In genomic region chr1:184905601-184906322, GRCh38 we compare ENCODE assay signal across 1 cellular context.
TF ChIP-seq lines count a peak whose summit lies in the region.

No MANE protein-coding gene starts in this region.

TF ChIP-seq in HepG2, 621 proteins besides CTCF, POLR2A, EP300 and RAD21 (continued from another document):
- TF ChIP-seq MEF2D (CRISPR knock-in tag; IDR thresholded peaks at IDR 0.05) (no peak), SOX13 (IDR thresholded peaks at IDR 0.05) (no peak), SOX13 (CRISPR knock-in tag; conservative IDR thresholded peaks at IDR 0.05 in 1 of 2, IDR thresholded peaks at IDR 0.05 in 1 of 2) (peak in 1 of 2 experiments; percentile 75; a peak in 2 of 4 replicates), FOXO1 (CRISPR knock-in tag; IDR thresholded peaks at IDR 0.05) (no peak), NFIC (IDR thresholded peaks at IDR 0.05; ENCODE audit: low read length) (peak; percentile 73), ZC3H4 (CRISPR knock-in tag; IDR thresholded peaks at IDR 0.05; ENCODE audit: borderline replicate concordance) (no peak), ZNF850 (CRISPR knock-in tag; conservative IDR thresholded peaks at IDR 0.05) (no peak), ZNF703 (CRISPR knock-in tag; IDR thresholded peaks at IDR 0.05; ENCODE audit: borderline replicate concordance) (no peak), TMF1 (CRISPR knock-in tag; IDR thresholded peaks at IDR 0.05; ENCODE audit: low read depth) (no peak), GZF1 (CRISPR knock-in tag; IDR thresholded peaks at IDR 0.05) (no peak), ZNF24 (IDR thresholded peaks at IDR 0.05) (0 out of 2 replicates have a peak, but pooled peaks have one; percentile 54), GRHL1 (CRISPR knock-in tag; conservative IDR thresholded peaks at IDR 0.05) (no peak), GFI1 (CRISPR knock-in tag; IDR thresholded peaks at IDR 0.05; ENCODE audit: borderline replicate concordance) (0 out of 2 replicates have a peak, but pooled peaks have one; percentile 31), TEAD3 (CRISPR knock-in tag; optimal IDR thresholded peaks at IDR 0.05; ENCODE audit: borderline replicate concordance) (no peak), POLR2AphosphoS5 (IDR thresholded peaks at IDR 0.05; ENCODE audit: low read depth, low read length) (no peak), SP4 (CRISPR knock-in tag; IDR thresholded peaks at IDR 0.05) (no peak), ZNF570 (CRISPR knock-in tag; IDR thresholded peaks at IDR 0.05; ENCODE audit: borderline replicate concordance) (no peak), KDM2A (CRISPR knock-in tag; IDR thresholded peaks at IDR 0.05; ENCODE audit: borderline replicate concordance, low read depth) (no peak), ZNF788 (CRISPR knock-in tag; IDR thresholded peaks at IDR 0.05; ENCODE audit: borderline replicate concordance) (no peak), ZBTB1 (CRISPR knock-in tag; IDR thresholded peaks at IDR 0.05; ENCODE audit: borderline replicate concordance) (no peak), ZNF230 (CRISPR knock-in tag; IDR thresholded peaks at IDR 0.05) (no peak), ATAD3A (CRISPR knock-in tag; IDR thresholded peaks at IDR 0.05) (no peak), GATAD2A (CRISPR knock-in tag; IDR thresholded peaks at IDR 0.05) (0 out of 2 replicates have a peak, but pooled peaks have one; percentile 30), GTF3A (CRISPR knock-in tag; conservative IDR thresholded peaks at IDR 0.05) (no peak), ZNF589 (CRISPR knock-in tag; conservative IDR thresholded peaks at IDR 0.05) (no peak), THAP11 (CRISPR knock-in tag; IDR thresholded peaks at IDR 0.05) (no peak), ZNF383 (CRISPR knock-in tag; IDR thresholded peaks at IDR 0.05; ENCODE audit: borderline replicate concordance) (no peak), HOXD1 (CRISPR knock-in tag; IDR thresholded peaks at IDR 0.05) (no peak), MZF1 (CRISPR knock-in tag; IDR thresholded peaks at IDR 0.05; ENCODE audit: borderline replicate concordance) (no peak), ZNF841 (CRISPR knock-in tag; IDR thresholded peaks at IDR 0.05; ENCODE audit: borderline replicate concordance) (no peak), HMG20B (CRISPR knock-in tag; conservative IDR thresholded peaks at IDR 0.05) (0 out of 2 replicates have a peak, but pooled peaks have one; percentile 62), RERE (CRISPR knock-in tag; IDR thresholded peaks at IDR 0.05; ENCODE audit: low read depth) (peak; percentile 78), ZNF572 (CRISPR knock-in tag; IDR thresholded peaks at IDR 0.05) (no peak), DNMT3B (CRISPR knock-in tag; conservative IDR thresholded peaks at IDR 0.05) (no peak)
- TF ChIP-seq, protein P1, sequence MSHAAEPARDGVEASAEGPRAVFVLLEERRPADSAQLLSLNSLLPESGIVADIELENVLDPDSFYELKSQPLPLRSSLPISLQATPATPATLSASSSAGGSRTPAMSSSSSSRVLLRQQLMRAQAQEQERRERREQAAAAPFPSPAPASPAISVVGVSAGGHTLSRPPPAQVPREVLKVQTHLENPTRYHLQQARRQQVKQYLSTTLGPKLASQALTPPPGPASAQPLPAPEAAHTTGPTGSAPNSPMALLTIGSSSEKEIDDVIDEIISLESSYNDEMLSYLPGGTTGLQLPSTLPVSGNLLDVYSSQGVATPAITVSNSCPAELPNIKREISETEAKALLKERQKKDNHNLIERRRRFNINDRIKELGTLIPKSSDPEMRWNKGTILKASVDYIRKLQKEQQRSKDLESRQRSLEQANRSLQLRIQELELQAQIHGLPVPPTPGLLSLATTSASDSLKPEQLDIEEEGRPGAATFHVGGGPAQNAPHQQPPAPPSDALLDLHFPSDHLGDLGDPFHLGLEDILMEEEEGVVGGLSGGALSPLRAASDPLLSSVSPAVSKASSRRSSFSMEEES (CRISPR knock-in tag; IDR thresholded peaks at IDR 0.05), result no peak
- TF ChIP-seq, protein P2, sequence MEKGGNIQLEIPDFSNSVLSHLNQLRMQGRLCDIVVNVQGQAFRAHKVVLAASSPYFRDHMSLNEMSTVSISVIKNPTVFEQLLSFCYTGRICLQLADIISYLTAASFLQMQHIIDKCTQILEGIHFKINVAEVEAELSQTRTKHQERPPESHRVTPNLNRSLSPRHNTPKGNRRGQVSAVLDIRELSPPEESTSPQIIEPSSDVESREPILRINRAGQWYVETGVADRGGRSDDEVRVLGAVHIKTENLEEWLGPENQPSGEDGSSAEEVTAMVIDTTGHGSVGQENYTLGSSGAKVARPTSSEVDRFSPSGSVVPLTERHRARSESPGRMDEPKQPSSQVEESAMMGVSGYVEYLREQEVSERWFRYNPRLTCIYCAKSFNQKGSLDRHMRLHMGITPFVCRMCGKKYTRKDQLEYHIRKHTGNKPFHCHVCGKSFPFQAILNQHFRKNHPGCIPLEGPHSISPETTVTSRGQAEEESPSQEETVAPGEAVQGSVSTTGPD (CRISPR knock-in tag; IDR thresholded peaks at IDR 0.05), result no peak
- TF ChIP-seq, protein P3, sequence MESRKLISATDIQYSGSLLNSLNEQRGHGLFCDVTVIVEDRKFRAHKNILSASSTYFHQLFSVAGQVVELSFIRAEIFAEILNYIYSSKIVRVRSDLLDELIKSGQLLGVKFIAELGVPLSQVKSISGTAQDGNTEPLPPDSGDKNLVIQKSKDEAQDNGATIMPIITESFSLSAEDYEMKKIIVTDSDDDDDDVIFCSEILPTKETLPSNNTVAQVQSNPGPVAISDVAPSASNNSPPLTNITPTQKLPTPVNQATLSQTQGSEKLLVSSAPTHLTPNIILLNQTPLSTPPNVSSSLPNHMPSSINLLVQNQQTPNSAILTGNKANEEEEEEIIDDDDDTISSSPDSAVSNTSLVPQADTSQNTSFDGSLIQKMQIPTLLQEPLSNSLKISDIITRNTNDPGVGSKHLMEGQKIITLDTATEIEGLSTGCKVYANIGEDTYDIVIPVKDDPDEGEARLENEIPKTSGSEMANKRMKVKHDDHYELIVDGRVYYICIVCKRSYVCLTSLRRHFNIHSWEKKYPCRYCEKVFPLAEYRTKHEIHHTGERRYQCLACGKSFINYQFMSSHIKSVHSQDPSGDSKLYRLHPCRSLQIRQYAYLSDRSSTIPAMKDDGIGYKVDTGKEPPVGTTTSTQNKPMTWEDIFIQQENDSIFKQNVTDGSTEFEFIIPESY (CRISPR knock-in tag; IDR thresholded peaks at IDR 0.05), result no peak
- TF ChIP-seq, protein P4, sequence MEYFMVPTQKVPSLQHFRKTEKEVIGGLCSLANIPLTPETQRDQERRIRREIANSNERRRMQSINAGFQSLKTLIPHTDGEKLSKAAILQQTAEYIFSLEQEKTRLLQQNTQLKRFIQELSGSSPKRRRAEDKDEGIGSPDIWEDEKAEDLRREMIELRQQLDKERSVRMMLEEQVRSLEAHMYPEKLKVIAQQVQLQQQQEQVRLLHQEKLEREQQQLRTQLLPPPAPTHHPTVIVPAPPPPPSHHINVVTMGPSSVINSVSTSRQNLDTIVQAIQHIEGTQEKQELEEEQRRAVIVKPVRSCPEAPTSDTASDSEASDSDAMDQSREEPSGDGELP (IDR thresholded peaks at IDR 0.05; ENCODE audit: borderline replicate concordance, low read depth), result peak; percentile 88
- TF ChIP-seq, protein P5, sequence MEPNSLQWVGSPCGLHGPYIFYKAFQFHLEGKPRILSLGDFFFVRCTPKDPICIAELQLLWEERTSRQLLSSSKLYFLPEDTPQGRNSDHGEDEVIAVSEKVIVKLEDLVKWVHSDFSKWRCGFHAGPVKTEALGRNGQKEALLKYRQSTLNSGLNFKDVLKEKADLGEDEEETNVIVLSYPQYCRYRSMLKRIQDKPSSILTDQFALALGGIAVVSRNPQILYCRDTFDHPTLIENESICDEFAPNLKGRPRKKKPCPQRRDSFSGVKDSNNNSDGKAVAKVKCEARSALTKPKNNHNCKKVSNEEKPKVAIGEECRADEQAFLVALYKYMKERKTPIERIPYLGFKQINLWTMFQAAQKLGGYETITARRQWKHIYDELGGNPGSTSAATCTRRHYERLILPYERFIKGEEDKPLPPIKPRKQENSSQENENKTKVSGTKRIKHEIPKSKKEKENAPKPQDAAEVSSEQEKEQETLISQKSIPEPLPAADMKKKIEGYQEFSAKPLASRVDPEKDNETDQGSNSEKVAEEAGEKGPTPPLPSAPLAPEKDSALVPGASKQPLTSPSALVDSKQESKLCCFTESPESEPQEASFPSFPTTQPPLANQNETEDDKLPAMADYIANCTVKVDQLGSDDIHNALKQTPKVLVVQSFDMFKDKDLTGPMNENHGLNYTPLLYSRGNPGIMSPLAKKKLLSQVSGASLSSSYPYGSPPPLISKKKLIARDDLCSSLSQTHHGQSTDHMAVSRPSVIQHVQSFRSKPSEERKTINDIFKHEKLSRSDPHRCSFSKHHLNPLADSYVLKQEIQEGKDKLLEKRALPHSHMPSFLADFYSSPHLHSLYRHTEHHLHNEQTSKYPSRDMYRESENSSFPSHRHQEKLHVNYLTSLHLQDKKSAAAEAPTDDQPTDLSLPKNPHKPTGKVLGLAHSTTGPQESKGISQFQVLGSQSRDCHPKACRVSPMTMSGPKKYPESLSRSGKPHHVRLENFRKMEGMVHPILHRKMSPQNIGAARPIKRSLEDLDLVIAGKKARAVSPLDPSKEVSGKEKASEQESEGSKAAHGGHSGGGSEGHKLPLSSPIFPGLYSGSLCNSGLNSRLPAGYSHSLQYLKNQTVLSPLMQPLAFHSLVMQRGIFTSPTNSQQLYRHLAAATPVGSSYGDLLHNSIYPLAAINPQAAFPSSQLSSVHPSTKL (CRISPR knock-in tag; IDR thresholded peaks at IDR 0.05), result peak; percentile 62
